ENCODE assay signal across 14 cellular contexts in genomic region chr10:29862926-29863614, GRCh38.
DNase-seq lines count a peak whose midpoint lies in the region; ATAC-seq and TF ChIP-seq lines count a peak whose summit lies in the region.
"Had no signal": no experiment of that assay in that cellular context is flagged by ENCODE, and none has a peak within 500 bp of the region (broad histone marks: within the 10 kb centered on the region; RNA-seq: fewer than 3 reads in every experiment).

No MANE protein-coding gene starts in this region.

- no peak for TF ChIP-seq CTCF in fibroblast of lung (conservative IDR thresholded peaks at IDR 0.05 in 1 of 2, IDR thresholded peaks at IDR 0.05 in 1 of 2; ENCODE audit: low read depth in 1 of 2, low read length in 2 of 2)
- no peak for TF ChIP-seq CTCF in suprapubic skin (IDR thresholded peaks at IDR 0.05)

- H3K27me3 ChIP-seq in fibroblast of lung (ENCODE audit: control insufficient read depth, insufficient read depth, low read length) (peaks cover 2% of the 10 kb centered on the region), suprapubic skin (no peaks in the 10 kb centered on the region)
- H3K27me3 ChIP-seq: Peyer's patch, testis had no signal

- H4K20me1 ChIP-seq in fibroblast of lung (ENCODE audit: control insufficient read depth, extremely low read depth, insufficient read depth, low read length) = no peaks in the 10 kb centered on the region

- 78% methylated on average over 4 of the region's 4 CpGs for WGBS in suprapubic skin

- no peaks in the 10 kb centered on the region for H3K4me1 Mint-ChIP-seq in activated naive CD8-positive, alpha-beta T cell treated with anti-CD3 and anti-CD28 coated beads for 36 hours
- H3K4me1 Mint-ChIP-seq: activated naive CD4-positive, alpha-beta T cell treated with anti-CD3 and anti-CD28 coated beads, Interleukin-2, amount 50 U/mL, for 24 hours had no signal

- H3K9ac ChIP-seq in fibroblast of lung (ENCODE audit: insufficient read depth, low read length) = no peak overlapping the region

- H3K4me1 ChIP-seq in fibroblast of lung (ENCODE audit: control insufficient read depth, extremely low read depth, insufficient read depth, low read length) (peaks cover 12% of the 10 kb centered on the region), suprapubic skin (peaks cover 46% of the 10 kb centered on the region)
- H3K4me1 ChIP-seq: Peyer's patch had no signal

- no peak overlapping the region for H2AFZ ChIP-seq in fibroblast of lung (ENCODE audit: low read length)

- H3K36me3 Mint-ChIP-seq in activated naive CD8-positive, alpha-beta T cell treated with anti-CD3 and anti-CD28 coated beads for 36 hours = no peaks in the 10 kb centered on the region
- H3K36me3 Mint-ChIP-seq: activated naive CD4-positive, alpha-beta T cell treated with anti-CD3 and anti-CD28 coated beads, Interleukin-2, amount 50 U/mL, for 24 hours had no signal

- no peaks in the 10 kb centered on the region for H3K9me3 Mint-ChIP-seq in activated naive CD8-positive, alpha-beta T cell treated with anti-CD3 and anti-CD28 coated beads for 36 hours
- H3K9me3 Mint-ChIP-seq: activated naive CD4-positive, alpha-beta T cell treated with anti-CD3 and anti-CD28 coated beads, Interleukin-2, amount 50 U/mL, for 24 hours had no signal

- H3K27ac ChIP-seq in fibroblast of lung (ENCODE audit: insufficient read depth, low read length) = no peak overlapping the region
- peak overlapping the region; percentile 56 for H3K27ac ChIP-seq in suprapubic skin
- H3K27ac ChIP-seq: Peyer's patch, testis had no signal

- H3K4me2 ChIP-seq in fibroblast of lung (ENCODE audit: extremely low read depth, insufficient read depth, low read length) = no peak overlapping the region

- peak in 2 of 3 experiments; percentile 21 to 70 for DNase-seq in NCI-H1417 (lab: John Stamatoyannopoulos, UW)
- no peak for DNase-seq in NCI-H1417 treated with DMSO at 0.1 percent for 48 hours (lab: John Stamatoyannopoulos, UW)
- peak; percentile 4 for DNase-seq in RKO (ENCODE audit: low spot score)
- DNase-seq in fibroblast of lung (ENCODE audit: low read depth in 2 of 2) = peak; percentile 55 to 98
- DNase-seq in suprapubic skin (ENCODE audit: low spot score in 2 of 2) = no peak
- no peak for DNase-seq in NCI-H2227 (lab: John Stamatoyannopoulos, UW; ENCODE audit: unreplicated experiment)
- DNase-seq in activated naive CD8-positive, alpha-beta T cell treated with anti-CD3 and anti-CD28 coated beads for 36 hours = no peak
- DNase-seq: activated CD4-positive, alpha-beta T cell treated with anti-CD3 and anti-CD28 coated beads for 4 hours; glutamatergic neuron; Peyer's patch; stimulated activated CD4-positive, alpha-beta T cell treated with anti-CD3 and anti-CD28 coated beads, Interleukin-2, amount 100 ng/mL, for 48 hours; testis had no signal

- H3K9me3 ChIP-seq in fibroblast of lung (ENCODE audit: control insufficient read depth, insufficient read depth, low read depth, low read length) = no peaks in the 10 kb centered on the region
- H3K9me3 ChIP-seq in suprapubic skin = no peaks in the 10 kb centered on the region
- H3K9me3 ChIP-seq: Peyer's patch, testis had no signal

- H3K27me3 Mint-ChIP-seq in activated naive CD8-positive, alpha-beta T cell treated with anti-CD3 and anti-CD28 coated beads for 36 hours = peaks cover 4% of the 10 kb centered on the region

- no peaks in the 10 kb centered on the region for H3K79me2 ChIP-seq in fibroblast of lung (ENCODE audit: control insufficient read depth, insufficient read depth, low read length)

- no peak for TF ChIP-seq POLR2A in suprapubic skin (IDR thresholded peaks at IDR 0.05)

- no peak overlapping the region for H3K4me3 ChIP-seq in fibroblast of lung (replicated peaks in 1 of 4; ENCODE audit: control extremely low read depth in 1 of 4, insufficient read depth in 1 of 4, low read depth in 3 of 4, low read length in 4 of 4)
- no peak overlapping the region for H3K4me3 ChIP-seq in suprapubic skin
- H3K4me3 ChIP-seq: Peyer's patch, testis had no signal

- H3K27ac Mint-ChIP-seq in activated naive CD8-positive, alpha-beta T cell treated with anti-CD3 and anti-CD28 coated beads for 36 hours = no peak overlapping the region
- H3K27ac Mint-ChIP-seq: activated naive CD4-positive, alpha-beta T cell treated with anti-CD3 and anti-CD28 coated beads, Interleukin-2, amount 50 U/mL, for 24 hours had no signal

- no peak for ATAC-seq in HG03196 (IDR thresholded peaks at IDR 0.05; ENCODE audit: unreplicated experiment)

- no peak overlapping the region for H3K4me3 Mint-ChIP-seq in activated naive CD8-positive, alpha-beta T cell treated with anti-CD3 and anti-CD28 coated beads for 36 hours
- H3K4me3 Mint-ChIP-seq: activated naive CD4-positive, alpha-beta T cell treated with anti-CD3 and anti-CD28 coated beads, Interleukin-2, amount 50 U/mL, for 24 hours had no signal

- no peak for TF ChIP-seq EP300 in suprapubic skin (IDR thresholded peaks at IDR 0.05)

- no peaks in the 10 kb centered on the region for H3K36me3 ChIP-seq in fibroblast of lung (ENCODE audit: control insufficient read depth, insufficient read depth, low read length)
- no peaks in the 10 kb centered on the region for H3K36me3 ChIP-seq in suprapubic skin
- H3K36me3 ChIP-seq: Peyer's patch had no signal

Comparison
In these comparisons a context has a peak if more than half of its experiments do, and no peak if none do; other contexts are left out.
1. DNase-seq: peak in NCI-H1417 (2 of 3), RKO (single experiment) and fibroblast of lung (2 of 2); none in NCI-H1417 treated with DMSO at 0.1 percent for 48 hours (single experiment), suprapubic skin (0 of 2), NCI-H2227 (single experiment) and activated naive CD8-positive, alpha-beta T cell treated with anti-CD3 and anti-CD28 coated beads for 36 hours (single experiment).